Comparison of ENCODE assay signal across 14 cellular contexts in genomic region chr11:104033134-104033533, GRCh38. TPM values are rescaled to one million over a fixed set of nuclear protein-coding genes. Genes with fewer than 3 reads are reported as not detected.
DNase-seq lines count a peak whose midpoint lies in the region; ATAC-seq and TF ChIP-seq lines count a peak whose summit lies in the region.
"Had no signal": no experiment of that assay in that cellular context is flagged by ENCODE, and none has a peak within 500 bp of the region (broad histone marks: within the 10 kb centered on the region; RNA-seq: fewer than 3 reads in every experiment).

No MANE protein-coding gene starts in this region.

- no peak overlapping the region for H3K4me3 ChIP-seq in ACC112 (ENCODE audit: low read depth, low read length)
- H3K4me3 ChIP-seq in right cardiac atrium (ENCODE audit: low read length) = no peak overlapping the region
- H3K4me3 ChIP-seq in ascending aorta = no peak overlapping the region
- H3K4me3 ChIP-seq: Peyer's patch, suprapubic skin had no signal

- DNase-seq in HPDE6-E6E7 (ENCODE audit: extremely low spot score) (peak; percentile 49), astrocyte of the hippocampus (ENCODE audit: low read depth, low spot score) (peak; percentile 79), right cardiac atrium (peak in 2 of 3 donors; percentile 21), DMS79 treated with DMSO at 0.1 percent for 48 hours (lab: John Stamatoyannopoulos, UW) (no peak), ascending aorta (ENCODE audit: low spot score in 2 of 2) (no peak), activated gamma-delta T cell (lab: John Stamatoyannopoulos, UW) (no peak)
- DNase-seq: activated B cell treated with CpG ODN at 0.5 μM for 24 hours, NCI-H2029 treated with DMSO at 0.1 percent for 48 hours, nucleus accumbens, Peyer's patch had no signal

- H3K79me2 ChIP-seq in ACC112 (ENCODE audit: control insufficient read depth, insufficient read depth, low read length, unreplicated experiment) = no peaks in the 10 kb centered on the region

- peak in 1 of 2 donors; percentile 56 for ATAC-seq in right cardiac atrium
- ATAC-seq in GM19395 (IDR thresholded peaks at IDR 0.05; ENCODE audit: unreplicated experiment) = no peak

- no peak overlapping the region for H2AFZ ChIP-seq in ACC112 (ENCODE audit: low read length, unreplicated experiment)

- peak overlapping the region; percentile 29; the same call in 1 of the 2 replicates for H3K27ac ChIP-seq in ACC112 (ENCODE audit: low read depth, low read length)
- no peak overlapping the region for H3K27ac ChIP-seq in right cardiac atrium (ENCODE audit: low read length)
- H3K27ac ChIP-seq in ascending aorta = no peak overlapping the region
- H3K27ac ChIP-seq: Peyer's patch, suprapubic skin had no signal

- H3K9me3 ChIP-seq in right cardiac atrium (ENCODE audit: control insufficient read depth, low read length) = no peaks in the 10 kb centered on the region
- no peaks in the 10 kb centered on the region for H3K9me3 ChIP-seq in ascending aorta
- H3K9me3 ChIP-seq: Peyer's patch, suprapubic skin had no signal

- no peak for TF ChIP-seq CTCF in ascending aorta (IDR thresholded peaks at IDR 0.05)

- intact Hi-C loops in right cardiac atrium (cut with DNase I) (no loop called here), ascending aorta (cut with DNase I) (no loop called here)

- H3K27me3 ChIP-seq in ACC112 (ENCODE audit: insufficient read depth, low read length) (no peaks in the 10 kb centered on the region), right cardiac atrium (ENCODE audit: control insufficient read depth, insufficient read depth) (no peaks in the 10 kb centered on the region), ascending aorta (no peaks in the 10 kb centered on the region)
- H3K27me3 ChIP-seq: Peyer's patch, suprapubic skin had no signal

- H3K4me1 ChIP-seq in ACC112 (ENCODE audit: control insufficient read depth, insufficient read depth, low read length, unreplicated experiment) (peaks cover 7% of the 10 kb centered on the region), right cardiac atrium (ENCODE audit: control insufficient read depth, insufficient read depth, low read length) (no peaks in the 10 kb centered on the region), ascending aorta (peaks cover 0 to 3% of the 10 kb centered on the region in 2 donors)
- H3K4me1 ChIP-seq: Peyer's patch, suprapubic skin had no signal

- no peaks in the 10 kb centered on the region for H3K36me3 ChIP-seq in ACC112 (ENCODE audit: insufficient read depth, low read length)
- no peaks in the 10 kb centered on the region for H3K36me3 ChIP-seq in ascending aorta
- H3K36me3 ChIP-seq: Peyer's patch, suprapubic skin had no signal

RNA-seq across cellular contexts. Expression of gene DDI1, which starts 3.3 kb away (rescaled TPM):
- total RNA-seq in right cardiac atrium (not detected), ascending aorta (not detected)
- not detected for polyA plus RNA-seq in right cardiac atrium
- total RNA-seq: activated B cell treated with CpG ODN at 0.5 μM for 24 hours, Peyer's patch, suprapubic skin had no signal
- polyA plus RNA-seq: BJ had no signal

Comparison
In these comparisons a context has a peak if more than half of its experiments do, and no peak if none do; other contexts are left out.
1. DNase-seq: peak in HPDE6-E6E7 (single experiment), astrocyte of the hippocampus (single experiment) and right cardiac atrium (2 of 3); none in DMS79 treated with DMSO at 0.1 percent for 48 hours (single experiment), ascending aorta (0 of 2) and activated gamma-delta T cell (single experiment).